In genomic region chr15:62066663-62067447, GRCh38 we compare ENCODE assay signal across 8 cellular contexts. TPM values are rescaled to one million over a fixed set of nuclear protein-coding genes. Genes with fewer than 3 reads are reported as not detected.
A peak's percentile ranks its signal among the peaks of the same experiment; 100 is the strongest.
DNase-seq lines count a peak whose midpoint lies in the region; ATAC-seq and TF ChIP-seq lines count a peak whose summit lies in the region.

Gene C2CD4A (plus strand): TSS chr15:62066977. CDS start chr15:62067614, 637 bp downstream.

- H2AFZ ChIP-seq in PC-3 (ENCODE audit: low read length), result peak within 1 kb of the TSS; percentile 63

- BruUV-seq in PC-3 (replicated peaks; lab: Mats Ljungman, UMichigan), result TSS peak; percentile 94

- H3K9ac ChIP-seq in PC-3 (ENCODE audit: low read length), result no peak within 1 kb of the TSS

- H3K4me2 ChIP-seq in PC-3 (ENCODE audit: low read length), result peak within 1 kb of the TSS; percentile 88

- peak; percentile 49 for ATAC-seq in HG03432 (IDR thresholded peaks at IDR 0.05; ENCODE audit: unreplicated experiment)
- peak; percentile 68 for ATAC-seq in PC-3

- H3K27ac ChIP-seq in PC-3 (ENCODE audit: low read length) (no peak within 1 kb of the TSS), thyroid gland (no peak within 1 kb of the TSS)

- intact Hi-C loops in PC-3 (cut with micrococcal nuclease) (loop anchor here (10.0 kb wide), 1 partner anchor 82 kb away; no protein-coding TSS in a partner anchor), thyroid gland (cut with DNase I) (no loop called here)

- DNase-seq in COR-L47 (lab: John Stamatoyannopoulos, UW) (peak; percentile 81), PC-3 (peak; percentile 70), glomerular visceral epithelial cell (ENCODE audit: extremely low spot score) (peak; percentile 81), nucleus accumbens (lab: John Stamatoyannopoulos, UW) (peak in 31 of 56 donors; percentile 4 to 62 (median 27)), thyroid gland (peak; percentile 92 to 95), HCEC 1CT (no peak)
- peak; percentile 35 for DNase-seq in activated gamma-delta T cell treated with anti-CD3 and anti-CD28 coated beads, Interleukin-2, amount 50 U/mL, for 16 hours (ENCODE audit: low read depth)

- H3K27me3 ChIP-seq in PC-3 (ENCODE audit: low read length) (peaks cover 7% of the 10 kb centered on the region), thyroid gland (no peaks in the 10 kb centered on the region)

- no peaks in the 10 kb centered on the region for H3K9me3 ChIP-seq in PC-3 (ENCODE audit: low read length)
- no peaks in the 10 kb centered on the region for H3K9me3 ChIP-seq in thyroid gland

- H4K20me1 ChIP-seq in PC-3 (ENCODE audit: low read length), result no peaks in the 10 kb centered on the region

- TF ChIP-seq POLR2A in thyroid gland (IDR thresholded peaks at IDR 0.05), result peak in 1 of 2 donors; percentile 88

- peaks cover 30% of the 10 kb centered on the region for H3K4me1 ChIP-seq in PC-3 (ENCODE audit: insufficient read depth, low read length)
- H3K4me1 ChIP-seq in thyroid gland, result peaks cover 4 to 13% of the 10 kb centered on the region in 2 donors

- peak within 1 kb of the TSS; percentile 60 for H3K4me3 ChIP-seq in PC-3 (ENCODE audit: low read length)
- H3K4me3 ChIP-seq in thyroid gland (replicated peaks in 1 of 3), result peak within 1 kb of the TSS in 2 of 3 donors; percentile 39 to 53

- CTCF ChIA-PET in PC-3 (lab: Charles Lee), result no interaction called here

- no peaks in the 10 kb centered on the region for H3F3A ChIP-seq in PC-3 (ENCODE audit: low read length, unreplicated experiment)

- TF ChIP-seq CTCF in PC-3 (conservative IDR thresholded peaks at IDR 0.05; ENCODE audit: low read depth, low read length), result peak; percentile 22; the same call in 1 of the 2 replicates
- TF ChIP-seq CTCF in thyroid gland (IDR thresholded peaks at IDR 0.05), result peak in 4 of 6 experiments; percentile 26 to 43 (median 28)

- H3K79me2 ChIP-seq in PC-3 (ENCODE audit: low read length), result no peaks in the 10 kb centered on the region

- POLR2A ChIA-PET in PC-3 (lab: Charles Lee; ENCODE audit: unreplicated experiment), result no interaction called here

- H3K9me2 ChIP-seq in PC-3 (replicated peaks; ENCODE audit: low read length), result no peaks in the 10 kb centered on the region

- H3K36me3 ChIP-seq in PC-3 (ENCODE audit: low read depth, low read length), result no peaks in the 10 kb centered on the region
- H3K36me3 ChIP-seq in thyroid gland, result no peaks in the 10 kb centered on the region

- 5 to 8% methylated on average over 25 to 28 of the region's 33 CpGs for WGBS in thyroid gland, 2 donors

RNA-seq across cellular contexts. Expression of gene C2CD4A, which starts in this region (rescaled TPM):
- total RNA-seq in PC-3 (2014; rRNA removed), result 0.11 and 0.52 TPM in 2 replicates
- total RNA-seq in thyroid gland, result under 1 TPM in 3 of 4 donors, not detected in 1; 0.22 to 0.39 (median 0.25) TPM

Comparison
In these comparisons a context has a peak if more than half of its experiments do, and no peak if none do; other contexts are left out.
1. Peak in DNase-seq, ATAC-seq, H3K4me3 ChIP-seq and H3K4me2 ChIP-seq in PC-3; RNA of the gene not detected or under 1 TPM.
2. Peak in DNase-seq and H3K4me3 ChIP-seq in thyroid gland; RNA of the gene not detected or under 1 TPM.